8 cellular contexts compared by ENCODE assay signal in the genomic region with DNA sequence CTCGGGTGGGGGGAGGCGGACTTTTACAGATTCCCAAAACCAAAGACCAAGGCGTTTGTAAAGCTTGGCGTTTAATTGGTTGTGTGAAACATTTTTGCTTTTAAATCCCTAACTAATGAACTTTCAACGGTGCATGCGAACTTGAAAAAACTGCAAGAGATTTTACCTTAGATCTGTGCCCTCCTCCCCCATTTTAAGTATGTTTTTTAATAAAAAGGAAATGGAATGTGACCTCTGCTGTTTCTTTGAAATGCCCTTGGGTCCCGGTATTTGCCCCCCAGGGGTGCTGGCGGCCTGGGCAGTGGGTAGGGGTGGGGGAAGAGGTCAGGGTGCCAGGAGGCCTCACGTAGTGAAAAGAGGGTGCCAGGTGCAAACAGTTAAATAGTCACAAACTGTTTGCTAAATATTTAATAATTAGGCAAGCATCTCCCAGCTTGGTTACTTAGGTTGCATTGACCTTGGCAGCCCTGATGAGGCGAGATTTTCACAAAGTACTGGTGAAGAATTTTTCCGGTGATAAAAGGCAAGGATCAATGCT.
DNase-seq lines count a peak whose midpoint lies in the region; ATAC-seq and TF ChIP-seq lines count a peak whose summit lies in the region.
"Had no signal": no experiment of that assay in that cellular context is flagged by ENCODE, and none has a peak within 500 bp of the region (broad histone marks: within the 10 kb centered on the region; RNA-seq: fewer than 3 reads in every experiment).

No MANE protein-coding gene starts in this region.

- ATAC-seq in left lung (no peak), esophagus mucosa (no peak)
- no peak for ATAC-seq in stimulated activated memory B cell treated with anti-CD40 and anti-IgM and Interleukin-4, amounts not matched to agents 10 μg/mL and 1 μg/mL and 100 μg/mL, for 72 hours

- H3K27me3 Mint-ChIP-seq in stimulated activated memory B cell treated with anti-CD40 and anti-IgM and Interleukin-4, amounts not matched to agents 10 μg/mL and 1 μg/mL and 100 μg/mL, for 72 hours, result peaks cover 66% of the 10 kb centered on the region

- H3K27me3 ChIP-seq in adipocyte (replicated peaks; ENCODE audit: control insufficient read depth, insufficient read depth, low read length) (peaks cover 63% of the 10 kb centered on the region), left lung (peaks cover 16 to 64% of the 10 kb centered on the region in 2 donors)

- DNase-seq in HT-29 (ENCODE audit: low spot score), result peak; percentile 28
- no peak for DNase-seq in adipocyte (ENCODE audit: low read depth)
- DNase-seq in left lung, result no peak
- DNase-seq in NCI-H1092 (lab: John Stamatoyannopoulos, UW), result no peak
- no peak for DNase-seq in NCI-H2029 treated with DMSO at 0.1 percent for 48 hours (lab: John Stamatoyannopoulos, UW)
- DNase-seq: NCI-H1092 treated with DMSO at 0.1 percent for 48 hours had no signal

- H3K4me1 Mint-ChIP-seq in stimulated activated memory B cell treated with anti-CD40 and anti-IgM and Interleukin-4, amounts not matched to agents 10 μg/mL and 1 μg/mL and 100 μg/mL, for 72 hours, result peaks cover 8% of the 10 kb centered on the region

- peak overlapping the region; percentile 50 for H3K4me3 Mint-ChIP-seq in stimulated activated memory B cell treated with anti-CD40 and anti-IgM and Interleukin-4, amounts not matched to agents 10 μg/mL and 1 μg/mL and 100 μg/mL, for 72 hours

- intact Hi-C loops in left lung (cut with DNase I), result no loop called here

- peaks cover 2% of the 10 kb centered on the region for H3K9me3 Mint-ChIP-seq in stimulated activated memory B cell treated with anti-CD40 and anti-IgM and Interleukin-4, amounts not matched to agents 10 μg/mL and 1 μg/mL and 100 μg/mL, for 72 hours

- H3K36me3 Mint-ChIP-seq in stimulated activated memory B cell treated with anti-CD40 and anti-IgM and Interleukin-4, amounts not matched to agents 10 μg/mL and 1 μg/mL and 100 μg/mL, for 72 hours, result no peaks in the 10 kb centered on the region

- H3K4me1 ChIP-seq in adipocyte (ENCODE audit: control insufficient read depth, insufficient read depth, low read length), result peaks cover 8% of the 10 kb centered on the region
- H3K4me1 ChIP-seq in left lung, result peaks cover 0 to 11% of the 10 kb centered on the region in 2 donors

- H3K36me3 ChIP-seq in adipocyte (ENCODE audit: control insufficient read depth, insufficient read depth, low read length, severe bottlenecking) (no peaks in the 10 kb centered on the region), left lung (no peaks in the 10 kb centered on the region)

- H3K9me3 ChIP-seq in adipocyte (ENCODE audit: control insufficient read depth, low read length) (peaks cover 9% of the 10 kb centered on the region), left lung (no peaks in the 10 kb centered on the region)

- H3K4me3 ChIP-seq in adipocyte (ENCODE audit: low read length) (peak overlapping the region; percentile 37), left lung (peak overlapping the region; percentile 41 to 44)

- H3K9ac ChIP-seq in adipocyte (ENCODE audit: low read length), result no peak overlapping the region

- H3K27ac Mint-ChIP-seq in stimulated activated memory B cell treated with anti-CD40 and anti-IgM and Interleukin-4, amounts not matched to agents 10 μg/mL and 1 μg/mL and 100 μg/mL, for 72 hours, result no peak overlapping the region

- no peak for TF ChIP-seq CTCF in left lung (IDR thresholded peaks at IDR 0.05)

- peak overlapping the region in 1 of 2 donors; percentile 48 for H3K27ac ChIP-seq in left lung
